8 cellular contexts compared by ENCODE assay signal in genomic region chr1:55021965-55022546, GRCh38. TPM values are rescaled to one million over a fixed set of nuclear protein-coding genes. Genes with fewer than 3 reads are reported as not detected.
A peak's percentile ranks its signal among the peaks of the same experiment; 100 is the strongest.
DNase-seq lines count a peak whose midpoint lies in the region; ATAC-seq and TF ChIP-seq lines count a peak whose summit lies in the region.

No MANE protein-coding gene starts in this region.

- no peak overlapping the region for H3K4me3 ChIP-seq in HFF-Myc (replicated peaks; ENCODE audit: low read depth, low read length)
- H3K4me3 ChIP-seq in right atrium auricular region = no peak overlapping the region
- H3K4me3 ChIP-seq in retinal pigment epithelial cell (ENCODE audit: low read length) = no peak overlapping the region

- no peak overlapping the region for H3K27ac ChIP-seq in right atrium auricular region

- H3K36me3 ChIP-seq in right atrium auricular region = no peaks in the 10 kb centered on the region

- no peak for ATAC-seq in HG02763 (IDR thresholded peaks at IDR 0.05; ENCODE audit: unreplicated experiment)

- no peaks in the 10 kb centered on the region for H3K9me3 ChIP-seq in right atrium auricular region

- peak; percentile 95 for DNase-seq in Daoy (ENCODE audit: low read depth)
- peak; percentile 74 for DNase-seq in HFF-Myc (ENCODE audit: extremely low read depth, low read depth)
- peak; percentile 86 for DNase-seq in NCI-H1436 (lab: John Stamatoyannopoulos, UW)
- DNase-seq in SW480 (ENCODE audit: low spot score) = peak; percentile 90
- DNase-seq in amygdala (lab: John Stamatoyannopoulos, UW) = peak in 53 of 56 donors; percentile 3 to 80 (median 34)
- DNase-seq in right atrium auricular region (ENCODE audit: low spot score) = peak; percentile 70
- peak; percentile 74 for DNase-seq in retinal pigment epithelial cell (ENCODE audit: low read depth)

- no peaks in the 10 kb centered on the region for H3K27me3 ChIP-seq in right atrium auricular region

- no peaks in the 10 kb centered on the region for H3K4me1 ChIP-seq in right atrium auricular region

- TF ChIP-seq CTCF in HFF-Myc (IDR thresholded peaks at IDR 0.05; ENCODE audit: low read depth, low read length, missing control alignments) (peak; percentile 98), right atrium auricular region (IDR thresholded peaks at IDR 0.05) (peak; percentile 67 to 84), retinal pigment epithelial cell (conservative IDR thresholded peaks at IDR 0.05; ENCODE audit: low read depth, low read length) (peak; percentile 95)

RNA-seq across cellular contexts. Expression of gene PCSK9, which starts 17.3 kb away (rescaled TPM):
- total RNA-seq in Daoy (2014; rRNA removed; shearing (Covaris generic)) = 0.03 and 0.29 TPM in 2 replicates
- total RNA-seq in right atrium auricular region = under 1 TPM in 1 of 2 donors, not detected in 1; 0.47 TPM

RNA-seq across cellular contexts. Expression of gene BSND, which starts 23.3 kb away (rescaled TPM):
- total RNA-seq in Daoy (2014; rRNA removed; shearing (Covaris generic)) = not detected in 2 replicates
- total RNA-seq in right atrium auricular region = not detected

RNA-seq across cellular contexts. Expression of gene TMEM61, which starts 41.6 kb away (rescaled TPM):
- total RNA-seq in Daoy (2014; rRNA removed; shearing (Covaris generic)) = not detected in 2 replicates
- total RNA-seq in right atrium auricular region = not detected

Comparison
In these comparisons a context has a peak if more than half of its experiments do, and no peak if none do; other contexts are left out.
1. DNase-seq: peak in every context shown above with its lines; median percentile 95 in Daoy; 90 in SW480; 86 in NCI-H1436; 74 in HFF-Myc; 74 in retinal pigment epithelial cell; 70 in right atrium auricular region; 34 in amygdala.